Comparison of ENCODE assay signal across 16 cellular contexts in genomic region chr3:133376805-133377204, GRCh38. TPM values are rescaled to one million over a fixed set of nuclear protein-coding genes. Genes with fewer than 3 reads are reported as not detected.
DNase-seq lines count a peak whose midpoint lies in the region; ATAC-seq and TF ChIP-seq lines count a peak whose summit lies in the region.
"Had no signal": no experiment of that assay in that cellular context is flagged by ENCODE, and none has a peak within 500 bp of the region (broad histone marks: within the 10 kb centered on the region; RNA-seq: fewer than 3 reads in every experiment).

No MANE protein-coding gene starts in this region.

- H3K9me3 Mint-ChIP-seq in stimulated activated naive CD8-positive, alpha-beta T cell treated with anti-CD3 and anti-CD28 coated beads, Interleukin-15, amount 100 ng/mL, for 72 hours = no peaks in the 10 kb centered on the region
- H3K9me3 Mint-ChIP-seq: memory B cell; natural killer cell treated with Interleukin-12 subunit alpha and Interleukin-12 subunit beta and Interleukin-15 and Interleukin-18, amount 100 ng/mL, for 72 hours had no signal

- intact Hi-C loops in A673 (cut with micrococcal nuclease; ENCODE audit: unreplicated experiment) = loop anchor here (1.0 kb wide), 1 partner anchor 336 kb away; no protein-coding TSS in a partner anchor

- no peak for ATAC-seq in stimulated activated naive CD8-positive, alpha-beta T cell treated with anti-CD3 and anti-CD28 coated beads, Interleukin-15, amount 100 ng/mL, for 72 hours
- ATAC-seq: natural killer cell treated with Interleukin-12 subunit alpha and Interleukin-12 subunit beta and Interleukin-15 and Interleukin-18, amount 100 ng/mL, for 72 hours had no signal

- no peaks in the 10 kb centered on the region for H3K27me3 Mint-ChIP-seq in stimulated activated naive CD8-positive, alpha-beta T cell treated with anti-CD3 and anti-CD28 coated beads, Interleukin-15, amount 100 ng/mL, for 72 hours

- no peak overlapping the region for H3K4me3 ChIP-seq in A673 (ENCODE audit: low read depth, low read length, poor library complexity, severe bottlenecking)
- no peak overlapping the region for H3K4me3 ChIP-seq in brain microvascular endothelial cell (ENCODE audit: low read depth, low read length)

- H3K27me3 ChIP-seq in A673 (replicated peaks; ENCODE audit: insufficient read depth, low read depth, low read length, poor library complexity) (no peaks in the 10 kb centered on the region), brain microvascular endothelial cell (replicated peaks) (no peaks in the 10 kb centered on the region)

- no peak overlapping the region for H3K27ac ChIP-seq in A673 (ENCODE audit: low read depth, low read length, poor library complexity, severe bottlenecking)
- H3K27ac ChIP-seq in brain microvascular endothelial cell = no peak overlapping the region

- H3K4me3 Mint-ChIP-seq in stimulated activated naive CD8-positive, alpha-beta T cell treated with anti-CD3 and anti-CD28 coated beads, Interleukin-15, amount 100 ng/mL, for 72 hours = no peak overlapping the region
- H3K4me3 Mint-ChIP-seq: memory B cell; natural killer cell treated with Interleukin-12 subunit alpha and Interleukin-12 subunit beta and Interleukin-15 and Interleukin-18, amount 100 ng/mL, for 72 hours had no signal

- H3K4me1 Mint-ChIP-seq in stimulated activated naive CD8-positive, alpha-beta T cell treated with anti-CD3 and anti-CD28 coated beads, Interleukin-15, amount 100 ng/mL, for 72 hours = no peaks in the 10 kb centered on the region

- H3K36me3 ChIP-seq in A673 (ENCODE audit: insufficient read depth, low read length, poor library complexity, severe bottlenecking) (no peaks in the 10 kb centered on the region), brain microvascular endothelial cell (replicated peaks) (no peaks in the 10 kb centered on the region)

- peak; percentile 56 for DNase-seq in A673 (ENCODE audit: low spot score)
- DNase-seq in Daoy (ENCODE audit: low read depth) = peak; percentile 35
- DNase-seq in NCI-H82 (lab: John Stamatoyannopoulos, UW) = peak; percentile 96
- peak; percentile 16 for DNase-seq in brain microvascular endothelial cell
- no peak for DNase-seq in DMS79 treated with DMSO at 0.1 percent for 48 hours (lab: John Stamatoyannopoulos, UW)
- DNase-seq in stimulated activated naive CD8-positive, alpha-beta T cell treated with anti-CD3 and anti-CD28 coated beads, Interleukin-15, amount 100 ng/mL, for 72 hours = no peak
- no peak for DNase-seq in NAMALWA (ENCODE audit: low spot score)
- DNase-seq in activated T-cell treated with anti-CD3 and anti-CD28 coated beads, Interleukin-2, amount 50 U/mL, for 1 hour = no peak
- DNase-seq: activated T-cell treated with anti-CD3 and anti-CD28 coated beads, Interleukin-2, amount 50 U/mL, for 48 hours; cerebellar nuclear complex; T1000 had no signal

- no peak overlapping the region for H3K27ac Mint-ChIP-seq in stimulated activated naive CD8-positive, alpha-beta T cell treated with anti-CD3 and anti-CD28 coated beads, Interleukin-15, amount 100 ng/mL, for 72 hours
- H3K27ac Mint-ChIP-seq: memory B cell; natural killer cell treated with Interleukin-12 subunit alpha and Interleukin-12 subunit beta and Interleukin-15 and Interleukin-18, amount 100 ng/mL, for 72 hours had no signal

- BruUV-seq in A673 (replicated peaks; lab: Mats Ljungman, UMichigan) = no TSS peak

- peak; percentile 46 for TF ChIP-seq CTCF in A673 (conservative IDR thresholded peaks at IDR 0.05; ENCODE audit: low read depth, low read length)
- TF ChIP-seq CTCF in brain microvascular endothelial cell (IDR thresholded peaks at IDR 0.05; ENCODE audit: low read depth, low read length, missing control alignments) = peak; percentile 49

- CTCF ChIA-PET in A673 (lab: Charles Lee) = interaction anchor here (0.6 to 2.4 kb wide), 3 partner anchors 37 to 335 kb away, joined by 3 to 13 read pairs (median 3); no protein-coding TSS in a partner anchor

- in situ Hi-C loops in brain microvascular endothelial cell (cut with HindIII; ENCODE audit: low pct_ligation_motif_present, low sequenced_read_pairs) = loop anchor here (25.0 kb wide), 2 partner anchors 340 to 640 kb away; partner anchors contain the start of gene TMEM108

- H3K4me1 ChIP-seq in A673 (ENCODE audit: insufficient read depth, low read length, poor library complexity, severe bottlenecking) = no peaks in the 10 kb centered on the region

- H3K9me3 ChIP-seq in A673 (ENCODE audit: low read depth, low read length, poor library complexity, severe bottlenecking) = no peaks in the 10 kb centered on the region

- POLR2A ChIA-PET in A673 (lab: Charles Lee; ENCODE audit: low non-redundant PET) = no interaction called here

RNA-seq across cellular contexts. Expression of gene BFSP2, which starts 23.1 kb away (rescaled TPM):
- total RNA-seq in A673 (2021) = not detected in 2 replicates
- not detected in 2 replicates for total RNA-seq in Daoy (2014; rRNA removed; shearing (Covaris generic))
- total RNA-seq: glomerular endothelial cell; LHCN-M2; natural killer cell treated with Interleukin-12 subunit alpha and Interleukin-12 subunit beta and Interleukin-15 and Interleukin-18, amount 100 ng/mL, for 72 hours; subcutaneous adipose tissue had no signal

Comparison
In these comparisons a context has a peak if more than half of its experiments do, and no peak if none do; other contexts are left out.
1. DNase-seq: peak in A673 (single experiment), Daoy (single experiment), NCI-H82 (single experiment) and brain microvascular endothelial cell (single experiment); none in DMS79 treated with DMSO at 0.1 percent for 48 hours (single experiment), stimulated activated naive CD8-positive, alpha-beta T cell treated with anti-CD3 and anti-CD28 coated beads, Interleukin-15, amount 100 ng/mL, for 72 hours (0 of 2), NAMALWA (single experiment) and activated T-cell treated with anti-CD3 and anti-CD28 coated beads, Interleukin-2, amount 50 U/mL, for 1 hour (single experiment).